ENCODE assay signal across 8 cellular contexts in the genomic region with DNA sequence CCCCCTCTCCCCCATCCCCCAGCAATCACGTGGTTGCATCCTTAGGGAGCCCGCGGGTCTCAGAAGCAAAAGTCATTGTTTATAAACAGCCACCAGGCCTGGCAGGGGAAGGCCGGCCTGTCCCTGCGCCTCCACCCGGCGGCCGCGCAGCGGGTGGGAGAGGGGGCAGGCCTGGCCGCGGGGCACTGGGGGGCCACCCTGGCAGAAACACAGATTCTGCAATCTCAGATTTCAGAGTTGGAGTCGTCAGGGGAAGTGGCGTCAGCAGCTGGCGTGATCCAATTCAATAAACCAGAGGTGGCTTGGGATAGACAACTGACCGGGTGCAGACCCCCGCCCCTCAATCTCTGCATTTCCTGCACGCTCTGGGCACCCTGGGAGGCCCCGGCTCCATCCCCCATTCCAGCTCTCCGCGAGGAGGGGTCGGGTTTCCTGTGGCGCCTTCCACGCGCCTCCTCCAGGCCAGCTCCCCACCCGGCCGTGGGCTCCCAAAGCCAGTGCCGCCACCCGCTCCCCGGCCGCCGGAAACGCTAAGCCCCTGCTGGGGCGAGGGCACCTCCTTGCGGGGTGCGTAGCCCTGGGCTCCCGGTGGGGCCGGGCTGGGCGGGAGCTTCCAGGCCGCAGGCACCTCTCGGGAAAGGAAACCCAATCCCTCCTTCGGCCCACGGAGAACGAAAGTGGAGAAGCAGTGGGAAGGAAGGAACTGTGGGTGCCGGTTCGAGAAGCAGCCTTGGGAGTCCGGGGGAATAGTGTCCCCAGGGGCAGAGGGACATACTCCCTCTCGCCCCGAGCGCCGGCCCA. TPM values are rescaled to one million over a fixed set of nuclear protein-coding genes. Genes with fewer than 3 reads are reported as not detected.
A peak's percentile ranks its signal among the peaks of the same experiment; 100 is the strongest.
DNase-seq lines count a peak whose midpoint lies in the region; ATAC-seq, FAIRE-seq and TF ChIP-seq lines count a peak whose summit lies in the region.

No MANE protein-coding gene starts in this region.

- H3K36me3 Mint-ChIP-seq in activated naive CD8-positive, alpha-beta T cell treated with anti-CD3 and anti-CD28 coated beads, Interleukin-2, amount 10 ng/mL, durations not matched to agents 7 days and 5 days: no peaks in the 10 kb centered on the region
- H3K36me3 Mint-ChIP-seq in progenitor cell of endocrine pancreas (ENCODE audit: insufficient read depth): no peaks in the 10 kb centered on the region

- FAIRE-seq in HTR-8/SVneo (lab: Jason Lieb, UNC): peak; percentile 16

- no peak for TF ChIP-seq CTCF in C4-2B (conservative IDR thresholded peaks at IDR 0.05)
- TF ChIP-seq CTCF in progenitor cell of endocrine pancreas (IDR thresholded peaks at IDR 0.05; ENCODE audit: unreplicated experiment): no peak

- H3K27ac Mint-ChIP-seq in activated naive CD8-positive, alpha-beta T cell treated with anti-CD3 and anti-CD28 coated beads, Interleukin-2, amount 10 ng/mL, durations not matched to agents 7 days and 5 days: no peak overlapping the region
- no peak overlapping the region for H3K27ac Mint-ChIP-seq in progenitor cell of endocrine pancreas

- peaks cover 8% of the 10 kb centered on the region for H3K4me1 Mint-ChIP-seq in activated naive CD8-positive, alpha-beta T cell treated with anti-CD3 and anti-CD28 coated beads, Interleukin-2, amount 10 ng/mL, durations not matched to agents 7 days and 5 days
- peaks cover 29% of the 10 kb centered on the region for H3K4me1 Mint-ChIP-seq in progenitor cell of endocrine pancreas (ENCODE audit: low read depth)

- no peaks in the 10 kb centered on the region for H3K9me3 Mint-ChIP-seq in activated naive CD8-positive, alpha-beta T cell treated with anti-CD3 and anti-CD28 coated beads, Interleukin-2, amount 10 ng/mL, durations not matched to agents 7 days and 5 days
- no peaks in the 10 kb centered on the region for H3K9me3 Mint-ChIP-seq in progenitor cell of endocrine pancreas (ENCODE audit: low read depth)

- H3K4me3 Mint-ChIP-seq in activated naive CD8-positive, alpha-beta T cell treated with anti-CD3 and anti-CD28 coated beads, Interleukin-2, amount 10 ng/mL, durations not matched to agents 7 days and 5 days: peak overlapping the region; percentile 73
- H3K4me3 Mint-ChIP-seq in progenitor cell of endocrine pancreas (ENCODE audit: low read depth): peak overlapping the region; percentile 76

- POLR2A ChIA-PET in activated naive CD8-positive, alpha-beta T cell treated with anti-CD3 and anti-CD28 coated beads, Interleukin-2, amount 10 ng/mL, durations not matched to agents 7 days and 5 days (lab: Charles Lee): interaction anchor here (1.4 kb wide), 2 partner anchors 21 to 25 kb away, joined by 11 to 14 read pairs; no protein-coding TSS in a partner anchor

- intact Hi-C loops in left cardiac atrium (cut with DNase I): loop anchor here in 1 of 2 donors (10.0 kb wide), 1 partner anchor 49 kb away; no protein-coding TSS in a partner anchor

- ATAC-seq in activated naive CD8-positive, alpha-beta T cell treated with anti-CD3 and anti-CD28 coated beads, Interleukin-2, amount 10 ng/mL, durations not matched to agents 7 days and 5 days (ENCODE audit: low read depth): no peak
- ATAC-seq in left cardiac atrium: peak; percentile 16 to 25

- DNase-seq in HTR-8/SVneo (ENCODE audit: insufficient read length, low spot score) (peak; percentile 64), left cardiac atrium (no peak), progenitor cell of endocrine pancreas (ENCODE audit: low spot score, unreplicated experiment) (no peak), NCI-H510A treated with DMSO at 0.1 percent for 48 hours (lab: John Stamatoyannopoulos, UW) (no peak), SIG-M5 treated with dmso at 0.1 percent for 504 hours (lab: John Stamatoyannopoulos, UW; ENCODE audit: unreplicated experiment) (no peak), OCI-M2 (lab: John Stamatoyannopoulos, UW; ENCODE audit: unreplicated experiment) (no peak)
- peak; percentile 39 for DNase-seq in activated naive CD8-positive, alpha-beta T cell treated with anti-CD3 and anti-CD28 coated beads, Interleukin-2, amount 10 ng/mL, durations not matched to agents 7 days and 5 days

- H3K27ac ChIP-seq in C4-2B: peak overlapping the region; percentile 84

- peaks cover 23% of the 10 kb centered on the region for H3K27me3 Mint-ChIP-seq in activated naive CD8-positive, alpha-beta T cell treated with anti-CD3 and anti-CD28 coated beads, Interleukin-2, amount 10 ng/mL, durations not matched to agents 7 days and 5 days
- H3K27me3 Mint-ChIP-seq in progenitor cell of endocrine pancreas: peaks cover 2% of the 10 kb centered on the region

RNA-seq across cellular contexts. Expression of a gene that starts 1.1 kb away (rescaled TPM):
- 100 to 1,000 TPM; 160 to 161 TPM for total RNA-seq in activated naive CD8-positive, alpha-beta T cell treated with anti-CD3 and anti-CD28 coated beads, Interleukin-2, amount 10 ng/mL, durations not matched to agents 7 days and 5 days
- total RNA-seq in left cardiac atrium (10 to 100 TPM; 16.2 to 23.6 TPM), progenitor cell of endocrine pancreas (65.5 and 66.0 TPM in 2 replicates)

Comparison
In these comparisons a context has a peak if more than half of its experiments do, and no peak if none do; other contexts are left out.
1. DNase-seq: peak in HTR-8/SVneo (single experiment) and activated naive CD8-positive, alpha-beta T cell treated with anti-CD3 and anti-CD28 coated beads, Interleukin-2, amount 10 ng/mL, durations not matched to agents 7 days and 5 days (single experiment); none in left cardiac atrium (single experiment), progenitor cell of endocrine pancreas (single experiment), NCI-H510A treated with DMSO at 0.1 percent for 48 hours (single experiment), SIG-M5 treated with dmso at 0.1 percent for 504 hours (single experiment) and OCI-M2 (single experiment).